32 cellular contexts compared by ENCODE assay signal in the genomic region with DNA sequence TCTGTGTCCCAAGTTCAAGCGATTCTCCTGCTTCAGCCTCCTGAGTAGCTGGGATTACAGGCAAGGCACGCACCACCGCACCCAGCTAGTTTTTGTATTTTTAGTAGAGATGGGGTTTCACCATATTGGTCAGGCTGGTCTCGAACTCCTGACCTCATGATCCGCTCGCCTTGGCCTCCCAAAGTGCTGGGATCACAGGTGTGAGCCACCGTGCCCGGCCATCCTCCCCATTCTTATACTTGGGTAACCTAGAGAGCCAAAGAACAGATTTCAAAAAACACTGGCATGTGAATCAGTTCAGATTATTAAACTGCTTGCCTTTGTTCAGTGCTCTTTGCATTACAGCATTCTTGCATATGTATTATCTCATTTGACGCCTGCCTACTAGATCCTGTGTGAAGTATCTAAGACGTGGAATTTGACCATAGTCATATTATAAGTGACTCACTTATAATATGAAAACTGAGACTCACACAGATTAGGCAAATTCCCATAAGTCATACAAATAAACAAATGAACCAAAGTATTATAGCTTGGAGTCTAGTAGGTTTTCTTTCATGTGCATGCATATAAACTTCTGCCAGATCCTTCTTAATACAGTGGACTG.
"Had no signal": no experiment of that assay in that cellular context is flagged by ENCODE, and none has a peak within 500 bp of the region (broad histone marks: within the 10 kb centered on the region; RNA-seq: fewer than 3 reads in every experiment).

No MANE protein-coding gene starts in this region.

- ATAC-seq: activated CD4-positive, alpha-beta T cell treated with anti-CD3 and anti-CD28 coated beads for 36 hours; activated CD8-positive, alpha-beta memory T cell treated with anti-CD3 and anti-CD28 coated beads, Interleukin-2, amount 10 ng/mL, durations not matched to agents 7 days and 5 days; activated CD8-positive, alpha-beta T cell treated with anti-CD3 and anti-CD28 coated beads, Interleukin-2, amount 10 ng/mL, durations not matched to agents 7 days and 5 days; activated naive CD4-positive, alpha-beta T cell treated with anti-CD3 and anti-CD28 coated beads, Interleukin-2, amount 50 U/mL, for 72 hours; effector memory CD8-positive, alpha-beta T cell; gastroesophageal sphincter; heart right ventricle had no signal

- H3K9me3 ChIP-seq: esophagus muscularis mucosa, gastroesophageal sphincter, heart right ventricle had no signal

- H3K4me2 ChIP-seq: hepatocyte had no signal

- FAIRE-seq: astrocyte, colon had no signal

- H2AFZ ChIP-seq: hepatocyte had no signal

- H3K36me3 ChIP-seq: brain microvascular endothelial cell, esophagus muscularis mucosa, gastroesophageal sphincter, heart right ventricle had no signal

- H3K4me3 ChIP-seq: esophagus muscularis mucosa, gastroesophageal sphincter, heart right ventricle, hepatocyte had no signal

- H3K27ac ChIP-seq: brain microvascular endothelial cell, esophagus muscularis mucosa, gastroesophageal sphincter, heart right ventricle, hepatocyte had no signal

- H3K27me3 ChIP-seq: brain microvascular endothelial cell, esophagus muscularis mucosa, gastroesophageal sphincter, heart right ventricle, hepatocyte had no signal

- H3K4me1 ChIP-seq: esophagus muscularis mucosa, gastroesophageal sphincter, heart right ventricle had no signal

- DNase-seq: activated CD4-positive, alpha-beta memory T cell treated with anti-CD3 and anti-CD28 coated beads for 36 hours; activated CD4-positive, alpha-beta T cell treated with anti-CD3 and anti-CD28 coated beads for 36 hours; activated CD4-positive, alpha-beta T cell treated with anti-CD3 and anti-CD28 coated beads, Interleukin-2, amount 10 ng/mL, durations not matched to agents 24 days and 14 days; activated CD4-positive, CD25-positive, alpha-beta regulatory T cell; activated CD4-positive, CD25-positive, alpha-beta regulatory T cell treated with anti-CD3 and anti-CD28 coated beads, Interleukin-2, amount 50 U/mL, for 72 hours; activated CD8-positive, alpha-beta memory T cell treated with anti-CD3 and anti-CD28 coated beads, Interleukin-2, amount 10 ng/mL, durations not matched to agents 7 days and 5 days; activated CD8-positive, alpha-beta memory T cell treated with anti-CD3 and anti-CD28 coated beads, Interleukin-2, amount 50 U/mL, for 4 hours; activated CD8-positive, alpha-beta T cell treated with anti-CD3 and anti-CD28 coated beads, Interleukin-2, amount 10 ng/mL, durations not matched to agents 7 days and 5 days; activated gamma-delta T cell; activated naive CD4-positive, alpha-beta T cell; activated naive CD4-positive, alpha-beta T cell treated with anti-CD3 and anti-CD28 coated beads, Interleukin-2, amount 10 ng/mL, durations not matched to agents 7 days and 5 days; activated naive CD8-positive, alpha-beta T cell treated with anti-CD3 and anti-CD28 coated beads, Interleukin-2, amount 10 ng/mL, durations not matched to agents 7 days and 5 days; activated T-cell treated with anti-CD3 and anti-CD28 coated beads, Interleukin-2, amount 50 U/mL, for 1 hour; activated T-cell treated with anti-CD3 and anti-CD28 coated beads, Interleukin-2, amount 50 U/mL, for 48 hours; amniotic stem cell; anterior cingulate cortex; brain microvascular endothelial cell; caudate nucleus; cortex of kidney; dermis blood vessel endothelial cell; effector CD4-positive, alpha-beta T cell; effector memory CD8-positive, alpha-beta T cell; erythroblast; foreskin melanocyte; heart right ventricle; T-helper 2 cell had no signal
